In the genomic region with DNA sequence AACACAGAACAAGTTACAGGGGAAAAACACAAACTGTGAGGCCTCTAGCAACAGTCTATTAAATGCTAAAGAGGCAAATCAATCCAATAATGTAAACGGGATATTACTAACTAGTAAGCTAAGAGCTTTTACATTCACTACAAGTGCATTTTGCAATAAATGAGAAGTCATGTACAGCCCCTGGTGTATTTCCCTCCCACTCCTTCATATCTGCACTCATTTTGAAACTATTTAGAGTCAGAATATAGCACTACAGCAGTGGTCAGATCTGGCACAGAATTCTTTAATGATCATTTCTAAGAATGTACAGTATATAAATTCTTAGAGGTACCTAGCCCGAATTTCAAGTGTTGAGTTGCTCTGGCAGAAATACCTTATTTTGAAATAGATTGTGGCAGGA, we compare ENCODE assay signal across 14 cellular contexts.
DNase-seq lines count a peak whose midpoint lies in the region; ATAC-seq and TF ChIP-seq lines count a peak whose summit lies in the region.
"Had no signal": no experiment of that assay in that cellular context is flagged by ENCODE, and none has a peak within 500 bp of the region (broad histone marks: within the 10 kb centered on the region; RNA-seq: fewer than 3 reads in every experiment).

No MANE protein-coding gene starts in this region.

- no peak overlapping the region for H3K4me3 Mint-ChIP-seq in stimulated activated effector memory CD8-positive, alpha-beta T cell treated with anti-CD3 and anti-CD28 coated beads, Interleukin-12 subunit alpha, Interleukin-12 subunit beta, amount 100 ng/mL, for 72 hours

- no peaks in the 10 kb centered on the region for H3K36me3 Mint-ChIP-seq in stimulated activated effector memory CD8-positive, alpha-beta T cell treated with anti-CD3 and anti-CD28 coated beads, Interleukin-12 subunit alpha, Interleukin-12 subunit beta, amount 100 ng/mL, for 72 hours

- DNase-seq in epithelial cell of esophagus (ENCODE audit: low read depth) = peak; percentile 48
- DNase-seq in stimulated activated effector memory CD8-positive, alpha-beta T cell treated with anti-CD3 and anti-CD28 coated beads, Interleukin-12 subunit alpha, Interleukin-12 subunit beta, amount 100 ng/mL, for 72 hours (ENCODE audit: low spot score in 2 of 2) = no peak
- no peak for DNase-seq in DMS53 treated with DMSO at 0.1 percent for 48 hours (lab: John Stamatoyannopoulos, UW; ENCODE audit: unreplicated experiment)
- no peak for DNase-seq in DMS 273 (lab: John Stamatoyannopoulos, UW; ENCODE audit: unreplicated experiment)
- DNase-seq: activated CD8-positive, alpha-beta memory T cell treated with anti-CD3 and anti-CD28 coated beads, Interleukin-2, amount 50 U/mL, for 48 hours; colonic mucosa; NCI-H2081 had no signal

- no peaks in the 10 kb centered on the region for H3K4me1 Mint-ChIP-seq in stimulated activated effector memory CD8-positive, alpha-beta T cell treated with anti-CD3 and anti-CD28 coated beads, Interleukin-12 subunit alpha, Interleukin-12 subunit beta, amount 100 ng/mL, for 72 hours

- H3K4me3 ChIP-seq in epithelial cell of esophagus (ENCODE audit: low read length) = no peak overlapping the region
- H3K4me3 ChIP-seq: colonic mucosa, esophagus muscularis mucosa, K562, lung had no signal

- H3K9me3 Mint-ChIP-seq in stimulated activated effector memory CD8-positive, alpha-beta T cell treated with anti-CD3 and anti-CD28 coated beads, Interleukin-12 subunit alpha, Interleukin-12 subunit beta, amount 100 ng/mL, for 72 hours = peaks cover 15% of the 10 kb centered on the region

- TF ChIP-seq CTCF in epithelial cell of esophagus (IDR thresholded peaks at IDR 0.05; ENCODE audit: insufficient read depth, low read depth, low read length, missing control alignments) = no peak

- ATAC-seq in GM18907 (IDR thresholded peaks at IDR 0.05; ENCODE audit: unreplicated experiment) (peak; percentile 93), HG02588 (IDR thresholded peaks at IDR 0.05; ENCODE audit: unreplicated experiment) (peak; percentile 82), HG03378 (IDR thresholded peaks at IDR 0.05; ENCODE audit: unreplicated experiment) (peak; percentile 91), GM18498 (IDR thresholded peaks at IDR 0.05; ENCODE audit: unreplicated experiment) (no peak)
- ATAC-seq in stimulated activated effector memory CD8-positive, alpha-beta T cell treated with anti-CD3 and anti-CD28 coated beads, Interleukin-12 subunit alpha, Interleukin-12 subunit beta, amount 100 ng/mL, for 72 hours = no peak
- ATAC-seq: K562 had no signal

- no peak overlapping the region for H3K27ac Mint-ChIP-seq in stimulated activated effector memory CD8-positive, alpha-beta T cell treated with anti-CD3 and anti-CD28 coated beads, Interleukin-12 subunit alpha, Interleukin-12 subunit beta, amount 100 ng/mL, for 72 hours

Comparison
In these comparisons a context has a peak if more than half of its experiments do, and no peak if none do; other contexts are left out.
1. ATAC-seq: peak in GM18907 (single experiment), HG02588 (single experiment) and HG03378 (single experiment); none in stimulated activated effector memory CD8-positive, alpha-beta T cell treated with anti-CD3 and anti-CD28 coated beads, Interleukin-12 subunit alpha, Interleukin-12 subunit beta, amount 100 ng/mL, for 72 hours (single experiment) and GM18498 (single experiment).